ENCODE assay signal across 1 cellular context in genomic region chr19:55166530-55167268, GRCh38.
A peak's percentile ranks its signal among the peaks of the same experiment; 100 is the strongest.
TF ChIP-seq lines count a peak whose summit lies in the region.

Gene DNAAF3, minus strand, starts transcription at chr19:55166613. Its CDS starts 200 bp downstream, at chr19:55166413.

TF ChIP-seq in SK-N-SH, 30 proteins besides CTCF, POLR2A, EP300 and RAD21 (continued from another document):
- TF ChIP-seq NRF1 (IDR thresholded peaks at IDR 0.05; ENCODE audit: low read depth, low read length) (peak; percentile 80), IRF3 (IDR thresholded peaks at IDR 0.05; ENCODE audit: low read depth, low read length) (peak; percentile 74), CHD2 (IDR thresholded peaks at IDR 0.05; ENCODE audit: low read length, partially characterized antibody) (peak; percentile 92), SIN3A (IDR thresholded peaks at IDR 0.05; ENCODE audit: borderline replicate concordance, low read depth, low read length) (peak; percentile 35; the same call in 1 of the 2 replicates), TCF12 (IDR thresholded peaks at IDR 0.05) (no peak), SMC3 (IDR thresholded peaks at IDR 0.05; ENCODE audit: low read depth, low read length) (no peak), ELF1 (IDR thresholded peaks at IDR 0.05) (no peak), RFX5 (IDR thresholded peaks at IDR 0.05; ENCODE audit: low read length) (peak; percentile 68; the same call in 1 of the 2 replicates), USF1 (IDR thresholded peaks at IDR 0.05; ENCODE audit: borderline replicate concordance, low read depth) (no peak), TAF1 (IDR thresholded peaks at IDR 0.05; ENCODE audit: borderline replicate concordance, low read depth, low read length) (no peak), JUND (IDR thresholded peaks at IDR 0.05) (peak; percentile 17; the same call in 1 of the 2 replicates), EZH2phosphoT487 (IDR thresholded peaks at IDR 0.05; ENCODE audit: borderline replicate concordance, low read depth) (no peak), REST (IDR thresholded peaks at IDR 0.05; ENCODE audit: low read depth, low read length) (no peak), RCOR1 (IDR thresholded peaks at IDR 0.05; ENCODE audit: low read length) (peak; percentile 83; the same call in 1 of the 2 replicates)
- TF ChIP-seq, protein P1, sequence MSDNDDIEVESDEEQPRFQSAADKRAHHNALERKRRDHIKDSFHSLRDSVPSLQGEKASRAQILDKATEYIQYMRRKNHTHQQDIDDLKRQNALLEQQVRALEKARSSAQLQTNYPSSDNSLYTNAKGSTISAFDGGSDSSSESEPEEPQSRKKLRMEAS (IDR thresholded peaks at IDR 0.05; ENCODE audit: low read depth): peak; percentile 20
- TF ChIP-seq, protein P2, sequence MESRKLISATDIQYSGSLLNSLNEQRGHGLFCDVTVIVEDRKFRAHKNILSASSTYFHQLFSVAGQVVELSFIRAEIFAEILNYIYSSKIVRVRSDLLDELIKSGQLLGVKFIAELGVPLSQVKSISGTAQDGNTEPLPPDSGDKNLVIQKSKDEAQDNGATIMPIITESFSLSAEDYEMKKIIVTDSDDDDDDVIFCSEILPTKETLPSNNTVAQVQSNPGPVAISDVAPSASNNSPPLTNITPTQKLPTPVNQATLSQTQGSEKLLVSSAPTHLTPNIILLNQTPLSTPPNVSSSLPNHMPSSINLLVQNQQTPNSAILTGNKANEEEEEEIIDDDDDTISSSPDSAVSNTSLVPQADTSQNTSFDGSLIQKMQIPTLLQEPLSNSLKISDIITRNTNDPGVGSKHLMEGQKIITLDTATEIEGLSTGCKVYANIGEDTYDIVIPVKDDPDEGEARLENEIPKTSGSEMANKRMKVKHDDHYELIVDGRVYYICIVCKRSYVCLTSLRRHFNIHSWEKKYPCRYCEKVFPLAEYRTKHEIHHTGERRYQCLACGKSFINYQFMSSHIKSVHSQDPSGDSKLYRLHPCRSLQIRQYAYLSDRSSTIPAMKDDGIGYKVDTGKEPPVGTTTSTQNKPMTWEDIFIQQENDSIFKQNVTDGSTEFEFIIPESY (IDR thresholded peaks at IDR 0.05; ENCODE audit: borderline replicate concordance, low read depth): no peak
